Comparison of ENCODE assay signal across 1 cellular context in the genomic region with DNA sequence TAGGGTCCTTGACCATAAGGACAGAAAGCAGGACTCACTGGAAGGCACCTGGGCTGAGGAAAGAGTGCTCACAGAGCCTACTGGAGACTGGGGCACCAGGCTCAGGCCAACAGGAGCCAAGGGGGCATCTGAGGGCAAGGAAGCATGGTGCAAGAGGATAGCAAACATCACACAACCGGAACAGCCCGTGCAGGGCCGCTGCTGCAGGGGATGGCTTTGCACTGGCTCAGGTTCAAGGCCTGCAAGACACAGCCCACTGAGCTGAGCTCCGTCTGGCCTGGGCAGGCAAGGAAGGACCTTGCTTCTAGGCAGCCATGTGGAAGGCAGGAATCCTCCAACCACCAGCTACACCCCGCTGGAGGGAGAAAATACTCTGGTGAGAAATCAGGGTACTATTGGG.
TF ChIP-seq lines count a peak whose summit lies in the region.

No MANE protein-coding gene starts in this region.

TF ChIP-seq in H1, 55 proteins besides CTCF, POLR2A, EP300 and RAD21:
- TF ChIP-seq GTF2F1 (IDR thresholded peaks at IDR 0.05; ENCODE audit: borderline replicate concordance, low read depth, low read length): no peak
- TF ChIP-seq, protein P1, sequence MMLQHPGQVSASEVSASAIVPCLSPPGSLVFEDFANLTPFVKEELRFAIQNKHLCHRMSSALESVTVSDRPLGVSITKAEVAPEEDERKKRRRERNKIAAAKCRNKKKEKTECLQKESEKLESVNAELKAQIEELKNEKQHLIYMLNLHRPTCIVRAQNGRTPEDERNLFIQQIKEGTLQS (IDR thresholded peaks at IDR 0.05; ENCODE audit: insufficient read depth, low read depth, low read length): no peak
- TF ChIP-seq EZH2 (IDR thresholded peaks at IDR 0.05; ENCODE audit: low read depth, low read length, severe bottlenecking): no peak
- TF ChIP-seq POLR2AphosphoS5 (IDR thresholded peaks at IDR 0.05; ENCODE audit: low read depth, low read length): no peak
- TF ChIP-seq NRF1 (IDR thresholded peaks at IDR 0.05; ENCODE audit: low read depth, low read length): no peak
- no peak for TF ChIP-seq JUND (IDR thresholded peaks at IDR 0.05; ENCODE audit: low read length)
- TF ChIP-seq CEBPB (IDR thresholded peaks at IDR 0.05; ENCODE audit: low read depth, low read length): no peak
- no peak for TF ChIP-seq CBX8 (IDR thresholded peaks at IDR 0.05; ENCODE audit: borderline replicate concordance, low read depth, low read length)
- no peak for TF ChIP-seq SP1 (IDR thresholded peaks at IDR 0.05; ENCODE audit: low read depth, low read length)
- no peak for TF ChIP-seq YY1 (IDR thresholded peaks at IDR 0.05; ENCODE audit: low read depth, low read length)
- TF ChIP-seq TAF1 (IDR thresholded peaks at IDR 0.05; ENCODE audit: low read depth, low read length): no peak
- no peak for TF ChIP-seq BACH1 (IDR thresholded peaks at IDR 0.05; ENCODE audit: low read length)
- no peak for TF ChIP-seq HDAC6 (IDR thresholded peaks at IDR 0.05; ENCODE audit: low read depth, low read length)
- TF ChIP-seq SIX5 (IDR thresholded peaks at IDR 0.05; ENCODE audit: low read depth, low read length): no peak
- TF ChIP-seq CREB1 (IDR thresholded peaks at IDR 0.05): no peak
- no peak for TF ChIP-seq PHF8 (conservative IDR thresholded peaks at IDR 0.05; ENCODE audit: low read depth, low read length)
- no peak for TF ChIP-seq JUN (IDR thresholded peaks at IDR 0.05; ENCODE audit: low read depth, low read length)
- no peak for TF ChIP-seq POU5F1 (IDR thresholded peaks at IDR 0.05; ENCODE audit: low read depth, low read length)
- no peak for TF ChIP-seq GABPA (IDR thresholded peaks at IDR 0.05; ENCODE audit: borderline replicate concordance, insufficient read depth, low read length)
- TF ChIP-seq, protein P2, sequence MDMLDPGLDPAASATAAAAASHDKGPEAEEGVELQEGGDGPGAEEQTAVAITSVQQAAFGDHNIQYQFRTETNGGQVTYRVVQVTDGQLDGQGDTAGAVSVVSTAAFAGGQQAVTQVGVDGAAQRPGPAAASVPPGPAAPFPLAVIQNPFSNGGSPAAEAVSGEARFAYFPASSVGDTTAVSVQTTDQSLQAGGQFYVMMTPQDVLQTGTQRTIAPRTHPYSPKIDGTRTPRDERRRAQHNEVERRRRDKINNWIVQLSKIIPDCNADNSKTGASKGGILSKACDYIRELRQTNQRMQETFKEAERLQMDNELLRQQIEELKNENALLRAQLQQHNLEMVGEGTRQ (IDR thresholded peaks at IDR 0.05; ENCODE audit: low read length): no peak
